ENCODE assay signal across 35 cellular contexts in the genomic region with DNA sequence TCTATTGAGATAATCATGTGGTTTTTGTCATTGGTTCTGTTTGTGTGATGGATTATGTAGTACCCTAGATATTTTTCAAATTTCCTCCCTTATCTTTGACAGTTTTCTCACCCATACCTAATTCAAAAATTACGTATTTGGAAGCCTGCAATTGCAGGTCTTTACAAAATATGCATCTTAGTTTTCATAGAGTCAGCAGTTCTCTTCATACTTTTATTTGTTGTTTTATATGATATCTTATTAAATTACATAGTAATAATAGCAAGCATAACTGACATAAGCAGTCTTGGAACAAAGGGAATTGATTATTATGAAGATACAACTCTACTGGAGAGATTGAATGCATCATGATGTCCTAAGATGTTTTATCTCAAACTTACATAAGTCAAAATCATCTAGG.
"Had no signal": no experiment of that assay in that cellular context is flagged by ENCODE, and none has a peak within 500 bp of the region (broad histone marks: within the 10 kb centered on the region; RNA-seq: fewer than 3 reads in every experiment).

No MANE protein-coding gene starts in this region.

- H3K27me3 ChIP-seq: MG63 had no signal

- H3K9me3 ChIP-seq: MG63 had no signal

- H3K4me3 ChIP-seq: MG63 had no signal

- H3K36me3 ChIP-seq: MG63 had no signal

- DNase-seq: Karpas-422, Kasumi-1, MG63, MM.1S, MV-4-11, NCI-H1048, NCI-H1092, NCI-H1092 treated with DMSO at 0.1 percent for 48 hours, NCI-H1105, NCI-H1105 treated with DMSO at 0.1 percent for 48 hours, NCI-H1417, NCI-H1417 treated with DMSO at 0.1 percent for 48 hours, NCI-H1436, NCI-H1436 treated with DMSO at 0.1 percent for 48 hours, NCI-H146, NCI-H1694, NCI-H1694 treated with DMSO at 0.1 percent for 48 hours, NCI-H187, NCI-H187 treated with DMSO at 0.1 percent for 48 hours, NCI-H1930, NCI-H2029, NCI-H2029 treated with DMSO at 0.1 percent for 48 hours, NCI-H2081, NCI-H2081 treated with DMSO at 0.1 percent for 48 hours, NCI-H2107, NCI-H2171, NCI-H2171 treated with DMSO at 0.1 percent for 48 hours, NCI-H2227 treated with DMSO at 0.1 percent for 48 hours, NCI-H226, NCI-H345, NCI-H446, NCI-H446 treated with DMSO at 0.1 percent for 48 hours, NCI-H510A, NCI-H510A treated with DMSO at 0.1 percent for 48 hours, NCI-H524 had no signal
